11 cellular contexts compared by ENCODE assay signal in the genomic region with DNA sequence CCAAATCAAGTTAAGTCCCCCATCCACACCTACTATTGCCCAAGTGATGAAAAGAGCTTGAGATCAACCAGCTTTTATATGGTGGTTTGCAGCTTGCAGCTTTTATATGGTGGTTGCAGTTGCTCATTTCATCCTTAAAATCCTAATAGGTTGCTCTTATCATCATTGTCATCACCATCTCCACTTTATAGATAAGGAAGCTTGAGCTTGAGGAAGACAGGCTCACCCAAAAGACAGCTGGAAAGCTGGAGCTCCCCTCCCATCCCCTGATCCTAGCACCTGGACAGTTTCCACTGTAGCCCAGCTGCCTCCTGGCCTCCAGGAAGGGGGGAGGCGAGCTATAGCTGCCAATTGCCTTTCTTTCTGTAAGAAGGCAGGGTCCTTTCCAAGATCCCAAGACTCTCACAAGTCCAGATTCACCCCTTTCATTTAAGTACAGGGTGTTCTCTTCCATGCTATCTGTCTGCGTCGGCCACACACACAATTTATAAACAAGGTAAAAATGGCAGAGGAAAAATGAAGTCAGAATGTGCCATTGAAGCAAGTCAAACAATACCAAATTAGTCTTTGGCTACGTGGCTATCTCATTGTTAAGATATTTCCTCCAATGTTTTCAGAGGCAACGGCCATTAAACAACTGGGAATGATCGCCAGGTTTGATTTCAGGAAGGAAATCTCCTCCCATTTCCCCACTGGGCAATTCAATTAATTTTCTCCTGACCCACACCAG.
DNase-seq lines count a peak whose midpoint lies in the region; ATAC-seq and TF ChIP-seq lines count a peak whose summit lies in the region.
"Had no signal": no experiment of that assay in that cellular context is flagged by ENCODE, and none has a peak within 500 bp of the region (broad histone marks: within the 10 kb centered on the region; RNA-seq: fewer than 3 reads in every experiment).

No MANE protein-coding gene starts in this region.

- POLR2A ChIA-PET in activated CD4-positive, alpha-beta T cell treated with anti-CD3 and anti-CD28 coated beads for 36 hours (lab: Charles Lee): no interaction called here

- no peaks in the 10 kb centered on the region for H3K27me3 ChIP-seq in neutrophil
- no peaks in the 10 kb centered on the region for H3K27me3 ChIP-seq in aorta (ENCODE audit: control insufficient read depth in 1 of 2, insufficient read depth in 2 of 2, low read length in 1 of 2)

- no peaks in the 10 kb centered on the region for H3K9me3 Mint-ChIP-seq in stimulated activated naive CD8-positive, alpha-beta T cell treated with anti-CD3 and anti-CD28 coated beads, Interleukin-15, Interleukin-2, amounts not matched to agents 100 ng/mL and 50 ng/mL, for 24 hours
- H3K9me3 Mint-ChIP-seq in stimulated activated naive CD8-positive, alpha-beta T cell treated with anti-CD3 and anti-CD28 coated beads, Interleukin-15, amount 100 ng/mL, for 72 hours: no peaks in the 10 kb centered on the region
- no peaks in the 10 kb centered on the region for H3K9me3 Mint-ChIP-seq in activated CD4-positive, alpha-beta T cell treated with anti-CD3 and anti-CD28 coated beads for 36 hours (ENCODE audit: low read depth)
- H3K9me3 Mint-ChIP-seq: memory B cell, T-cell had no signal

- H3K36me3 Mint-ChIP-seq in stimulated activated naive CD8-positive, alpha-beta T cell treated with anti-CD3 and anti-CD28 coated beads, Interleukin-15, Interleukin-2, amounts not matched to agents 100 ng/mL and 50 ng/mL, for 24 hours (ENCODE audit: low read depth): peaks cover 16% of the 10 kb centered on the region
- no peaks in the 10 kb centered on the region for H3K36me3 Mint-ChIP-seq in activated CD4-positive, alpha-beta T cell treated with anti-CD3 and anti-CD28 coated beads for 36 hours (ENCODE audit: low read depth)
- H3K36me3 Mint-ChIP-seq: T-cell had no signal

- no peak for ATAC-seq in stimulated activated naive CD8-positive, alpha-beta T cell treated with anti-CD3 and anti-CD28 coated beads, Interleukin-15, amount 100 ng/mL, for 72 hours
- ATAC-seq in aorta (ENCODE audit: low FRiP score) (peak; percentile 56), HG02884 (IDR thresholded peaks at IDR 0.05; ENCODE audit: unreplicated experiment) (no peak)
- ATAC-seq in activated CD4-positive, alpha-beta T cell treated with anti-CD3 and anti-CD28 coated beads for 36 hours: no peak

- peaks cover 76 to 80% of the 10 kb centered on the region in 2 experiments for H3K4me1 ChIP-seq in neutrophil (ENCODE audit: control insufficient read depth in 1 of 2, insufficient read depth in 1 of 2, low read depth in 1 of 2, low read length in 1 of 2)
- no peaks in the 10 kb centered on the region for H3K4me1 ChIP-seq in aorta (ENCODE audit: control insufficient read depth in 1 of 2, insufficient read depth in 2 of 2, low read length in 2 of 2)

- H3K27ac ChIP-seq in neutrophil (peak overlapping the region; percentile 98), aorta (ENCODE audit: low read depth in 1 of 2, low read length in 2 of 2) (peak overlapping the region in 1 of 2 donors; percentile 58)

- H3K36me3 ChIP-seq in neutrophil (peaks cover 65% of the 10 kb centered on the region), aorta (ENCODE audit: control insufficient read depth in 1 of 2, insufficient read depth in 2 of 2, low read length in 1 of 2) (no peaks in the 10 kb centered on the region)

- H3K9me3 ChIP-seq in neutrophil (no peaks in the 10 kb centered on the region), aorta (ENCODE audit: control insufficient read depth, low read length) (no peaks in the 10 kb centered on the region)

- intact Hi-C loops in aorta (cut with DNase I): no loop called here
- intact Hi-C loops in activated CD4-positive, alpha-beta T cell treated with anti-CD3 and anti-CD28 coated beads for 36 hours (cut with DNase I, micrococcal nuclease): loop anchor here in 1 of 2 experiments (10.0 kb wide), 1 partner anchor 317 kb away; no protein-coding TSS in a partner anchor

- CTCF ChIA-PET in activated CD4-positive, alpha-beta T cell treated with anti-CD3 and anti-CD28 coated beads for 36 hours (lab: Charles Lee): interaction anchor here (0.6 to 2.9 kb wide), 8 partner anchors 8 to 164 kb away, joined by 3 to 14 read pairs (median 4); no protein-coding TSS in a partner anchor

- H3K4me3 ChIP-seq in fibroblast of pulmonary artery (replicated peaks; ENCODE audit: low read depth, low read length) (no peak overlapping the region), neutrophil (ENCODE audit: low read depth in 1 of 2, low read length in 1 of 2) (peak overlapping the region; percentile 41 to 50), aorta (ENCODE audit: low read length in 2 of 2) (no peak overlapping the region)

- H3K27ac Mint-ChIP-seq in stimulated activated naive CD8-positive, alpha-beta T cell treated with anti-CD3 and anti-CD28 coated beads, Interleukin-15, Interleukin-2, amounts not matched to agents 100 ng/mL and 50 ng/mL, for 24 hours: peak overlapping the region; percentile 7
- H3K27ac Mint-ChIP-seq in stimulated activated naive CD8-positive, alpha-beta T cell treated with anti-CD3 and anti-CD28 coated beads, Interleukin-15, amount 100 ng/mL, for 72 hours: no peak overlapping the region
- no peak overlapping the region for H3K27ac Mint-ChIP-seq in activated CD4-positive, alpha-beta T cell treated with anti-CD3 and anti-CD28 coated beads for 36 hours
- H3K27ac Mint-ChIP-seq: memory B cell had no signal

- WGBS in aorta, 2 donors: 19 to 20% methylated on average over 6 of the region's 6 CpGs

- TF ChIP-seq CTCF in fibroblast of pulmonary artery (IDR thresholded peaks at IDR 0.05; ENCODE audit: low read length, missing control alignments) (no peak), neutrophil (IDR thresholded peaks at IDR 0.05) (no peak)

- no peak overlapping the region for H3K4me3 Mint-ChIP-seq in stimulated activated naive CD8-positive, alpha-beta T cell treated with anti-CD3 and anti-CD28 coated beads, Interleukin-15, Interleukin-2, amounts not matched to agents 100 ng/mL and 50 ng/mL, for 24 hours
- no peak overlapping the region for H3K4me3 Mint-ChIP-seq in stimulated activated naive CD8-positive, alpha-beta T cell treated with anti-CD3 and anti-CD28 coated beads, Interleukin-15, amount 100 ng/mL, for 72 hours
- H3K4me3 Mint-ChIP-seq in activated CD4-positive, alpha-beta T cell treated with anti-CD3 and anti-CD28 coated beads for 36 hours: no peak overlapping the region
- H3K4me3 Mint-ChIP-seq: T-cell had no signal

- H3K27me3 Mint-ChIP-seq in stimulated activated naive CD8-positive, alpha-beta T cell treated with anti-CD3 and anti-CD28 coated beads, Interleukin-15, Interleukin-2, amounts not matched to agents 100 ng/mL and 50 ng/mL, for 24 hours: no peaks in the 10 kb centered on the region
- no peaks in the 10 kb centered on the region for H3K27me3 Mint-ChIP-seq in stimulated activated naive CD8-positive, alpha-beta T cell treated with anti-CD3 and anti-CD28 coated beads, Interleukin-15, amount 100 ng/mL, for 72 hours
- no peaks in the 10 kb centered on the region for H3K27me3 Mint-ChIP-seq in activated CD4-positive, alpha-beta T cell treated with anti-CD3 and anti-CD28 coated beads for 36 hours
- H3K27me3 Mint-ChIP-seq: memory B cell, T-cell had no signal

- peaks cover 43% of the 10 kb centered on the region for H3K4me1 Mint-ChIP-seq in stimulated activated naive CD8-positive, alpha-beta T cell treated with anti-CD3 and anti-CD28 coated beads, Interleukin-15, Interleukin-2, amounts not matched to agents 100 ng/mL and 50 ng/mL, for 24 hours (ENCODE audit: low read depth)
- peaks cover 48% of the 10 kb centered on the region for H3K4me1 Mint-ChIP-seq in stimulated activated naive CD8-positive, alpha-beta T cell treated with anti-CD3 and anti-CD28 coated beads, Interleukin-15, amount 100 ng/mL, for 72 hours
- H3K4me1 Mint-ChIP-seq in activated CD4-positive, alpha-beta T cell treated with anti-CD3 and anti-CD28 coated beads for 36 hours: peaks cover 2% of the 10 kb centered on the region

- no peak for DNase-seq in stimulated activated naive CD8-positive, alpha-beta T cell treated with anti-CD3 and anti-CD28 coated beads, Interleukin-15, amount 100 ng/mL, for 72 hours
- DNase-seq in fibroblast of pulmonary artery (ENCODE audit: low read depth): peak; percentile 97
- no peak for DNase-seq in aorta
- no peak for DNase-seq in effector CD4-positive, alpha-beta T cell
- no peak for DNase-seq in activated CD4-positive, alpha-beta T cell treated with anti-CD3 and anti-CD28 coated beads for 36 hours
- DNase-seq: NCI-H524 treated with DMSO at 0.1 percent for 48 hours had no signal

Comparison
In these comparisons a context has a peak if more than half of its experiments do, and no peak if none do; other contexts are left out.
1. H3K4me3 ChIP-seq: peak in neutrophil (2 of 2); none in fibroblast of pulmonary artery (single experiment) and aorta (0 of 2).